In genomic region chr6:12504325-12504966, GRCh38 we compare ENCODE assay signal across 9 cellular contexts.
DNase-seq lines count a peak whose midpoint lies in the region; ATAC-seq and TF ChIP-seq lines count a peak whose summit lies in the region.
"Had no signal": no experiment of that assay in that cellular context is flagged by ENCODE, and none has a peak within 500 bp of the region (broad histone marks: within the 10 kb centered on the region; RNA-seq: fewer than 3 reads in every experiment).

No MANE protein-coding gene starts in this region.

- H3K4me1 ChIP-seq in adrenal gland (replicated peaks in 1 of 2) = peaks cover 0 to 3% of the 10 kb centered on the region in 2 donors
- H3K4me1 ChIP-seq in naive thymus-derived CD4-positive, alpha-beta T cell (ENCODE audit: control insufficient read depth in 2 of 2, insufficient read depth in 2 of 2, low read length in 2 of 2) = no peaks in the 10 kb centered on the region
- H3K4me1 ChIP-seq: SJCRH30 had no signal

- no peaks in the 10 kb centered on the region for H3K9me3 ChIP-seq in adrenal gland (replicated peaks in 1 of 3)
- H3K9me3 ChIP-seq in naive thymus-derived CD4-positive, alpha-beta T cell (ENCODE audit: control insufficient read depth in 2 of 3, low read length in 3 of 3) = no peaks in the 10 kb centered on the region
- H3K9me3 ChIP-seq: SJCRH30 had no signal

- 83 to 91% (median 89%) methylated on average over 2 of the region's 2 CpGs for WGBS in adrenal gland, 4 donors

- H3K4me3 Mint-ChIP-seq in naive thymus-derived CD4-positive, alpha-beta T cell = no peak overlapping the region
- H3K4me3 Mint-ChIP-seq in activated T-helper 17 cell treated with anti-CD3 and anti-CD28 coated beads, Interleukin-2, amount 50 U/mL, for 72 hours = no peak overlapping the region

- no peak for DNase-seq in adrenal gland
- no peak for DNase-seq in naive thymus-derived CD4-positive, alpha-beta T cell
- DNase-seq in anterior cingulate cortex (lab: John Stamatoyannopoulos, UW) = no peak
- DNase-seq in stimulated activated CD4-positive, alpha-beta T cell treated with anti-CD3 and anti-CD28 coated beads, Interleukin-2, amount 100 ng/mL, for 24 hours = no peak

- TF ChIP-seq CTCF in GM12873 (IDR thresholded peaks at IDR 0.05; ENCODE audit: insufficient read depth, low read depth, low read length, missing control alignments) (peak; percentile 74), adrenal gland (IDR thresholded peaks at IDR 0.05) (peak in 5 of 6 experiments; percentile 13 to 36 (median 24))

- intact Hi-C loops in adrenal gland (cut with DNase I) = no loop called here
- intact Hi-C loops in naive thymus-derived CD4-positive, alpha-beta T cell (cut with micrococcal nuclease) = loop anchor here in 1 of 2 donors (5.0 kb wide), 1 partner anchor 847 kb away; no protein-coding TSS in a partner anchor

- no peak overlapping the region for H3K27ac ChIP-seq in adrenal gland
- H3K27ac ChIP-seq in naive thymus-derived CD4-positive, alpha-beta T cell (ENCODE audit: low read depth, low read length) = no peak overlapping the region
- H3K27ac ChIP-seq: SJCRH30 had no signal

- no peak overlapping the region for H3K27ac Mint-ChIP-seq in naive thymus-derived CD4-positive, alpha-beta T cell
- H3K27ac Mint-ChIP-seq in activated T-helper 17 cell treated with anti-CD3 and anti-CD28 coated beads, Interleukin-2, amount 50 U/mL, for 72 hours = no peak overlapping the region

- H3K27me3 ChIP-seq in adrenal gland = no peaks in the 10 kb centered on the region
- H3K27me3 ChIP-seq in naive thymus-derived CD4-positive, alpha-beta T cell (ENCODE audit: control insufficient read depth in 2 of 2, insufficient read depth in 2 of 2, low read length in 2 of 2) = no peaks in the 10 kb centered on the region
- H3K27me3 ChIP-seq: SJCRH30 had no signal

- H3K27me3 Mint-ChIP-seq in naive thymus-derived CD4-positive, alpha-beta T cell = peaks cover 2 to 11% (median 9%) of the 10 kb centered on the region in 5 donors
- H3K27me3 Mint-ChIP-seq in activated T-helper 17 cell treated with anti-CD3 and anti-CD28 coated beads, Interleukin-2, amount 50 U/mL, for 72 hours = peaks cover 10% of the 10 kb centered on the region

- no peak for TF ChIP-seq POLR2A in adrenal gland (IDR thresholded peaks at IDR 0.05)

- no peaks in the 10 kb centered on the region for H3K4me1 Mint-ChIP-seq in naive thymus-derived CD4-positive, alpha-beta T cell
- H3K4me1 Mint-ChIP-seq in activated T-helper 17 cell treated with anti-CD3 and anti-CD28 coated beads, Interleukin-2, amount 50 U/mL, for 72 hours = no peaks in the 10 kb centered on the region

- H3K36me3 ChIP-seq in adrenal gland (replicated peaks in 1 of 2) = no peaks in the 10 kb centered on the region
- H3K36me3 ChIP-seq in naive thymus-derived CD4-positive, alpha-beta T cell (ENCODE audit: control insufficient read depth in 2 of 3, insufficient read depth in 3 of 3, low read length in 3 of 3) = no peaks in the 10 kb centered on the region
- H3K36me3 ChIP-seq: SJCRH30 had no signal

- H3K9me3 Mint-ChIP-seq in naive thymus-derived CD4-positive, alpha-beta T cell = peaks cover 0 to 4% (median 0%) of the 10 kb centered on the region in 11 donors
- no peaks in the 10 kb centered on the region for H3K9me3 Mint-ChIP-seq in activated T-helper 17 cell treated with anti-CD3 and anti-CD28 coated beads, Interleukin-2, amount 50 U/mL, for 72 hours

- H3K4me3 ChIP-seq in adrenal gland = no peak overlapping the region
- H3K4me3 ChIP-seq in naive thymus-derived CD4-positive, alpha-beta T cell (ENCODE audit: low read length) = no peak overlapping the region
- H3K4me3 ChIP-seq: SJCRH30 had no signal

- CTCF ChIA-PET in naive thymus-derived CD4-positive, alpha-beta T cell (lab: Charles Lee) = no interaction called here

- H3K36me3 Mint-ChIP-seq in naive thymus-derived CD4-positive, alpha-beta T cell = no peaks in the 10 kb centered on the region
- no peaks in the 10 kb centered on the region for H3K36me3 Mint-ChIP-seq in activated T-helper 17 cell treated with anti-CD3 and anti-CD28 coated beads, Interleukin-2, amount 50 U/mL, for 72 hours (ENCODE audit: low read depth)

- ATAC-seq in HG02885 (IDR thresholded peaks at IDR 0.05; ENCODE audit: poor library complexity, unreplicated experiment) (peak; percentile 74), HG03432 (IDR thresholded peaks at IDR 0.05; ENCODE audit: unreplicated experiment) (no peak)
- ATAC-seq in naive thymus-derived CD4-positive, alpha-beta T cell = peak; percentile 36
- ATAC-seq in activated T-helper 17 cell treated with anti-CD3 and anti-CD28 coated beads, Interleukin-2, amount 50 U/mL, for 72 hours (replicated peaks) = no peak

- POLR2A ChIA-PET in naive thymus-derived CD4-positive, alpha-beta T cell (lab: Charles Lee) = no interaction called here

Comparison
In these comparisons a context has a peak if more than half of its experiments do, and no peak if none do; other contexts are left out.
1. ATAC-seq: peak in HG02885 (single experiment) and naive thymus-derived CD4-positive, alpha-beta T cell (single experiment); none in HG03432 (single experiment) and activated T-helper 17 cell treated with anti-CD3 and anti-CD28 coated beads, Interleukin-2, amount 50 U/mL, for 72 hours (single experiment).